ENCODE assay signal across 24 cellular contexts in genomic region chr2:11157731-11158130, GRCh38. TPM values are rescaled to one million over a fixed set of nuclear protein-coding genes. Genes with fewer than 3 reads are reported as not detected.
DNase-seq lines count a peak whose midpoint lies in the region; ATAC-seq and TF ChIP-seq lines count a peak whose summit lies in the region.
"Had no signal": no experiment of that assay in that cellular context is flagged by ENCODE, and none has a peak within 500 bp of the region (broad histone marks: within the 10 kb centered on the region; RNA-seq: fewer than 3 reads in every experiment).

No MANE protein-coding gene starts in this region.

- no peak overlapping the region for H3K4me2 ChIP-seq in neuronal stem cell (ENCODE audit: insufficient read depth, low read length, poor library complexity, severe bottlenecking)
- H3K4me2 ChIP-seq: GM23338 had no signal

- intact Hi-C loops in sigmoid colon (cut with DNase I): loop anchor here (5.0 kb wide), 1 partner anchor 185 kb away; the partner anchor contains the start of gene ROCK2

- H2BK5ac ChIP-seq in neuronal stem cell (ENCODE audit: low read length): no peak overlapping the region

- H3K4me3 Mint-ChIP-seq in activated naive CD4-positive, alpha-beta T cell treated with anti-CD3 and anti-CD28 coated beads, Interleukin-2, amount 10 ng/mL, durations not matched to agents 7 days and 5 days: no peak overlapping the region
- H3K4me3 Mint-ChIP-seq in central memory CD8-positive, alpha-beta T cell: no peak overlapping the region
- H3K4me3 Mint-ChIP-seq: GM23338, H9 had no signal

- no peak overlapping the region for H4K8ac ChIP-seq in neuronal stem cell (ENCODE audit: low read depth, low read length)

- H3K36me3 ChIP-seq in neuronal stem cell (replicated peaks in 1 of 2; ENCODE audit: control insufficient read depth in 2 of 2, insufficient read depth in 2 of 2, low read length in 2 of 2): no peaks in the 10 kb centered on the region
- peaks cover 0 to 8% (median 0%) of the 10 kb centered on the region in 4 donors for H3K36me3 ChIP-seq in sigmoid colon
- H3K36me3 ChIP-seq: BLaER1 treated with 17β-estradiol and CSF1 and Interleukin-3, amounts not matched to agents 10 nM and 100 nM had no signal

- peaks cover 44% of the 10 kb centered on the region for H3K4me1 Mint-ChIP-seq in activated naive CD4-positive, alpha-beta T cell treated with anti-CD3 and anti-CD28 coated beads, Interleukin-2, amount 10 ng/mL, durations not matched to agents 7 days and 5 days
- H3K4me1 Mint-ChIP-seq in central memory CD8-positive, alpha-beta T cell: peaks cover 34% of the 10 kb centered on the region

- peaks cover 0 to 23% (median 20%) of the 10 kb centered on the region in 3 experiments for H3K27me3 ChIP-seq in neuronal stem cell (ENCODE audit: control insufficient read depth in 3 of 3, insufficient read depth in 3 of 3, low read depth in 1 of 3, low read length in 3 of 3)
- no peaks in the 10 kb centered on the region for H3K27me3 ChIP-seq in sigmoid colon
- H3K27me3 ChIP-seq: BLaER1 treated with 17β-estradiol and CSF1 and Interleukin-3, amounts not matched to agents 10 nM and 100 nM; SJSA1 had no signal

- H3K9me3 ChIP-seq in neuronal stem cell (replicated peaks in 1 of 2; ENCODE audit: control insufficient read depth in 2 of 2, insufficient read depth in 1 of 2, low read depth in 1 of 2, low read length in 2 of 2): peaks cover 0 to 3% of the 10 kb centered on the region in 2 donors
- H3K9me3 ChIP-seq in sigmoid colon: no peaks in the 10 kb centered on the region
- H3K9me3 ChIP-seq: BLaER1 treated with 17β-estradiol and CSF1 and Interleukin-3, amounts not matched to agents 10 nM and 100 nM; Caco-2 had no signal

- H3K9me3 Mint-ChIP-seq in activated naive CD4-positive, alpha-beta T cell treated with anti-CD3 and anti-CD28 coated beads, Interleukin-2, amount 10 ng/mL, durations not matched to agents 7 days and 5 days: no peaks in the 10 kb centered on the region
- no peaks in the 10 kb centered on the region for H3K9me3 Mint-ChIP-seq in activated naive CD4-positive, alpha-beta T cell treated with anti-CD3 and anti-CD28 coated beads, Interleukin-2, amount 50 U/mL, for 72 hours
- H3K9me3 Mint-ChIP-seq in central memory CD8-positive, alpha-beta T cell: no peaks in the 10 kb centered on the region
- H3K9me3 Mint-ChIP-seq: CD8-positive, alpha-beta T cell; GM23338; H9 had no signal

- no peak for ATAC-seq in activated naive CD4-positive, alpha-beta T cell treated with anti-CD3 and anti-CD28 coated beads, Interleukin-2, amount 50 U/mL, for 72 hours
- ATAC-seq in central memory CD8-positive, alpha-beta T cell (replicated peaks; ENCODE audit: extremely low read depth, poor library complexity, severe bottlenecking): no peak
- ATAC-seq in GM21576 (IDR thresholded peaks at IDR 0.05; ENCODE audit: unreplicated experiment): no peak
- ATAC-seq: CD8-positive, alpha-beta T cell; GM12878; GM23338 had no signal

- no peak overlapping the region for H3K14ac ChIP-seq in neuronal stem cell (ENCODE audit: low read length)

- H3K36me3 Mint-ChIP-seq in activated naive CD4-positive, alpha-beta T cell treated with anti-CD3 and anti-CD28 coated beads, Interleukin-2, amount 10 ng/mL, durations not matched to agents 7 days and 5 days: peaks cover 8% of the 10 kb centered on the region
- no peaks in the 10 kb centered on the region for H3K36me3 Mint-ChIP-seq in activated naive CD4-positive, alpha-beta T cell treated with anti-CD3 and anti-CD28 coated beads, Interleukin-2, amount 50 U/mL, for 72 hours
- peaks cover 6% of the 10 kb centered on the region for H3K36me3 Mint-ChIP-seq in central memory CD8-positive, alpha-beta T cell (ENCODE audit: insufficient read depth)

- no peak for DNase-seq in activated naive CD4-positive, alpha-beta T cell treated with anti-CD3 and anti-CD28 coated beads, Interleukin-2, amount 10 ng/mL, durations not matched to agents 7 days and 5 days
- no peak for DNase-seq in activated naive CD4-positive, alpha-beta T cell treated with anti-CD3 and anti-CD28 coated beads, Interleukin-2, amount 50 U/mL, for 72 hours (ENCODE audit: low spot score in 2 of 2)
- DNase-seq in central memory CD8-positive, alpha-beta T cell (ENCODE audit: low spot score in 2 of 2): no peak
- DNase-seq in neuronal stem cell (ENCODE audit: low spot score): no peak
- DNase-seq in nucleus accumbens (lab: John Stamatoyannopoulos, UW): no peak
- DNase-seq in sigmoid colon: no peak
- DNase-seq: Caco-2, H9, KBM-7, MV-4-11, NCI-H1105, NCI-H1436 treated with DMSO at 0.1 percent for 48 hours, NCI-H187 treated with DMSO at 0.1 percent for 48 hours, NCI-H446, NCI-H524 treated with DMSO at 0.1 percent for 48 hours, NCI-H774, Right ventricle myocardium superior, RPMI8226 had no signal

- H2BK12ac ChIP-seq in neuronal stem cell (ENCODE audit: low read length): no peak overlapping the region

- no peak overlapping the region for H2BK120ac ChIP-seq in neuronal stem cell (ENCODE audit: low read depth, low read length)

- peak overlapping the region; percentile 28 for H3K27ac Mint-ChIP-seq in activated naive CD4-positive, alpha-beta T cell treated with anti-CD3 and anti-CD28 coated beads, Interleukin-2, amount 10 ng/mL, durations not matched to agents 7 days and 5 days
- no peak overlapping the region for H3K27ac Mint-ChIP-seq in activated naive CD4-positive, alpha-beta T cell treated with anti-CD3 and anti-CD28 coated beads, Interleukin-2, amount 50 U/mL, for 72 hours
- peak overlapping the region; percentile 65 for H3K27ac Mint-ChIP-seq in central memory CD8-positive, alpha-beta T cell (ENCODE audit: low read depth)
- H3K27ac Mint-ChIP-seq: CD8-positive, alpha-beta T cell; GM23338; H9 had no signal

- H3K4me3 ChIP-seq in neuronal stem cell (ENCODE audit: low read length in 2 of 2): no peak overlapping the region
- no peak overlapping the region for H3K4me3 ChIP-seq in sigmoid colon
- H3K4me3 ChIP-seq: BLaER1 treated with 17β-estradiol and CSF1 and Interleukin-3, amounts not matched to agents 10 nM and 100 nM; GM12878; GM23338; SJSA1 had no signal

- no peak for TF ChIP-seq EP300 in sigmoid colon (IDR thresholded peaks at IDR 0.05)

- no peak overlapping the region for H3K9ac ChIP-seq in neuronal stem cell (ENCODE audit: low read depth, low read length, poor library complexity)
- H3K9ac ChIP-seq: BLaER1 treated with 17β-estradiol and CSF1 and Interleukin-3, amounts not matched to agents 10 nM and 100 nM had no signal

- WGBS in neuronal stem cell (ENCODE audit: extremely low coverage in 2 of 2, insufficient read length in 2 of 2, insufficient replicate concordance in 1 of 2), 2 donors: no CpG with 5 or more reads among the region's 4 CpGs
- 85 to 91% methylated on average over 4 of the region's 4 CpGs for WGBS in sigmoid colon, 2 donors

- H3K27ac ChIP-seq in neuronal stem cell (replicated peaks; ENCODE audit: low read length) (no peak overlapping the region), sigmoid colon (no peak overlapping the region)
- H3K27ac ChIP-seq: BLaER1 treated with 17β-estradiol and CSF1 and Interleukin-3, amounts not matched to agents 10 nM and 100 nM; SJSA1 had no signal

- no peak overlapping the region for H2BK15ac ChIP-seq in neuronal stem cell (ENCODE audit: low read length)

- no peak overlapping the region for H3K4ac ChIP-seq in neuronal stem cell (ENCODE audit: low read length)

- CTCF ChIA-PET in activated naive CD4-positive, alpha-beta T cell treated with anti-CD3 and anti-CD28 coated beads, Interleukin-2, amount 10 ng/mL, durations not matched to agents 7 days and 5 days (lab: Charles Lee): interaction anchor here (1.5 kb wide), 1 partner anchor 25 kb away, joined by 6 read pairs; a partner anchor contains a TSS

- H3K18ac ChIP-seq in neuronal stem cell (ENCODE audit: low read length): no peak overlapping the region

- H2AFZ ChIP-seq in neuronal stem cell (ENCODE audit: low read length): no peak overlapping the region
- H2AFZ ChIP-seq: GM23338 had no signal

- H3K79me1 ChIP-seq in neuronal stem cell (ENCODE audit: low read depth, low read length): no peaks in the 10 kb centered on the region

- no peak for TF ChIP-seq CTCF in sigmoid colon (IDR thresholded peaks at IDR 0.05)

- H2AK5ac ChIP-seq in neuronal stem cell (ENCODE audit: low read depth, low read length): peak overlapping the region; percentile 30

- peaks cover 11 to 12% of the 10 kb centered on the region in 2 donors for H3K4me1 ChIP-seq in neuronal stem cell (ENCODE audit: control insufficient read depth in 2 of 2, insufficient read depth in 1 of 2, low read depth in 1 of 2, low read length in 2 of 2)
- H3K4me1 ChIP-seq in sigmoid colon: peaks cover 0 to 24% (median 19%) of the 10 kb centered on the region in 4 donors

- no peak for TF ChIP-seq POLR2A in sigmoid colon (IDR thresholded peaks at IDR 0.05)

- H3K27me3 Mint-ChIP-seq in activated naive CD4-positive, alpha-beta T cell treated with anti-CD3 and anti-CD28 coated beads, Interleukin-2, amount 10 ng/mL, durations not matched to agents 7 days and 5 days: peaks cover 8% of the 10 kb centered on the region
- H3K27me3 Mint-ChIP-seq in central memory CD8-positive, alpha-beta T cell: no peaks in the 10 kb centered on the region

- H4K91ac ChIP-seq in neuronal stem cell (ENCODE audit: low read depth, low read length, poor library complexity): no peak overlapping the region

- no peak overlapping the region for H3K23ac ChIP-seq in neuronal stem cell (ENCODE audit: low read depth, low read length, poor library complexity)

RNA-seq across cellular contexts. Expression of gene SLC66A3, which starts 2.5 kb away (rescaled TPM):
- total RNA-seq in activated naive CD4-positive, alpha-beta T cell treated with anti-CD3 and anti-CD28 coated beads, Interleukin-2, amount 50 U/mL, for 72 hours: 10 to 100 TPM in 1 of 2 donors, 1 to 10 TPM in 1; 6.9 to 12.3 TPM
- 3.4 TPM for polyA plus RNA-seq in neuronal stem cell (2013, experiment 1 of 2)
- 2.7 TPM for polyA plus RNA-seq in neuronal stem cell (2013, experiment 2 of 2)
- total RNA-seq in sigmoid colon: 10 to 100 TPM; 34.3 to 71.7 (median 43.0) TPM
- polyA plus RNA-seq in sigmoid colon: 10 to 100 TPM in 2 of 3 donors, 1 to 10 TPM in 1; 6.9 to 12.5 (median 11.4) TPM

Comparison
In these comparisons a context has a peak if more than half of its experiments do, and no peak if none do; other contexts are left out.
1. H3K27ac Mint-ChIP-seq: peak in activated naive CD4-positive, alpha-beta T cell treated with anti-CD3 and anti-CD28 coated beads, Interleukin-2, amount 10 ng/mL, durations not matched to agents 7 days and 5 days (single experiment) and central memory CD8-positive, alpha-beta T cell (single experiment); none in activated naive CD4-positive, alpha-beta T cell treated with anti-CD3 and anti-CD28 coated beads, Interleukin-2, amount 50 U/mL, for 72 hours (0 of 2).